11 cellular contexts compared by ENCODE assay signal in the genomic region with DNA sequence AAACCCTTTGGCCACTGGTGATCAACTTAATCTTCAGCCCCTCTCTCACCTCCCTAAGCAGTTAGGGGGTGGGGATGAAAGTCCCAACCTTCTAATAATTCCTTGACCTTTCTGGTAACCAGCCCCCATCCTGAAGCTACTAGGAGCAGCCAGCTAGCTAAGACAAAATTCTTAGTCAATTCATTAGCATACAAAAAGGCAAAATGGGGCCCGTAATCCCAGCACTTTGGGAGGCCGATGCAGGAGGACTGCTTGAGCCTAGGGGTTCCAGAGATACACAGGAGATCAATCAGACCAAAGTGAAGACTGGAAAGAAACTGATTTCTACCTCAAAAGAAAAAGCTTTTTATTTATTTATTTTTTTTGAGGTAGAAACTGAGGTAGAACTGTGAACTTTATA. TPM values are rescaled to one million over a fixed set of nuclear protein-coding genes. Genes with fewer than 3 reads are reported as not detected.
DNase-seq lines count a peak whose midpoint lies in the region; ATAC-seq and TF ChIP-seq lines count a peak whose summit lies in the region.
"Had no signal": no experiment of that assay in that cellular context is flagged by ENCODE, and none has a peak within 500 bp of the region (broad histone marks: within the 10 kb centered on the region; RNA-seq: fewer than 3 reads in every experiment).

No MANE protein-coding gene starts in this region.

- DNase-seq in stimulated activated naive CD8-positive, alpha-beta T cell treated with anti-CD3 and anti-CD28 coated beads, Interleukin-15, Interleukin-2, amounts not matched to agents 100 U/mL and 50 U/mL, for 24 hours, result no peak
- DNase-seq in activated CD8-positive, alpha-beta T cell treated with anti-CD3 and anti-CD28 coated beads, Interleukin-2, amount 10 ng/mL, durations not matched to agents 7 days and 5 days, result no peak
- DNase-seq in omental fat pad (ENCODE audit: low spot score), result no peak
- no peak for DNase-seq in middle frontal gyrus (ENCODE audit: extremely low spot score, low spot score)
- DNase-seq in HuH-7.5 (ENCODE audit: low spot score), result no peak
- DNase-seq in DMS114 treated with DMSO at 0.1 percent for 48 hours (lab: John Stamatoyannopoulos, UW; ENCODE audit: unreplicated experiment), result no peak
- DNase-seq: heart left ventricle had no signal

- no peak for TF ChIP-seq CTCF in omental fat pad (IDR thresholded peaks at IDR 0.05)

- no peaks in the 10 kb centered on the region for H3K9me3 Mint-ChIP-seq in stimulated activated naive CD8-positive, alpha-beta T cell treated with anti-CD3 and anti-CD28 coated beads, Interleukin-15, Interleukin-2, amounts not matched to agents 100 ng/mL and 50 ng/mL, for 24 hours
- no peaks in the 10 kb centered on the region for H3K9me3 Mint-ChIP-seq in activated CD8-positive, alpha-beta T cell treated with anti-CD3 and anti-CD28 coated beads, Interleukin-2, amount 10 ng/mL, durations not matched to agents 7 days and 5 days (ENCODE audit: insufficient read depth)

- H3K36me3 Mint-ChIP-seq in stimulated activated naive CD8-positive, alpha-beta T cell treated with anti-CD3 and anti-CD28 coated beads, Interleukin-15, Interleukin-2, amounts not matched to agents 100 ng/mL and 50 ng/mL, for 24 hours (ENCODE audit: low read depth), result peaks cover 37% of the 10 kb centered on the region
- H3K36me3 Mint-ChIP-seq in activated CD8-positive, alpha-beta T cell treated with anti-CD3 and anti-CD28 coated beads, Interleukin-2, amount 10 ng/mL, durations not matched to agents 7 days and 5 days (ENCODE audit: low read depth), result peaks cover 35% of the 10 kb centered on the region

- H3K4me3 Mint-ChIP-seq in stimulated activated naive CD8-positive, alpha-beta T cell treated with anti-CD3 and anti-CD28 coated beads, Interleukin-15, Interleukin-2, amounts not matched to agents 100 ng/mL and 50 ng/mL, for 24 hours, result peak overlapping the region; percentile 99
- H3K4me3 Mint-ChIP-seq in activated CD8-positive, alpha-beta T cell treated with anti-CD3 and anti-CD28 coated beads, Interleukin-2, amount 10 ng/mL, durations not matched to agents 7 days and 5 days, result peak overlapping the region; percentile 56

- H3K27ac ChIP-seq in iPS-18a (ENCODE audit: low read length), result no peak overlapping the region
- H3K27ac ChIP-seq: C4-2B, SJSA1 had no signal

- no peak for ATAC-seq in stimulated activated naive CD8-positive, alpha-beta T cell treated with anti-CD3 and anti-CD28 coated beads, Interleukin-15, Interleukin-2, amounts not matched to agents 100 U/mL and 50 U/mL, for 24 hours
- no peak for ATAC-seq in activated CD8-positive, alpha-beta T cell treated with anti-CD3 and anti-CD28 coated beads, Interleukin-2, amount 10 ng/mL, durations not matched to agents 7 days and 5 days
- ATAC-seq in omental fat pad (ENCODE audit: low FRiP score), result no peak
- ATAC-seq: heart left ventricle had no signal

- no peaks in the 10 kb centered on the region for H3K36me3 ChIP-seq in iPS-18a (ENCODE audit: control insufficient read depth, low read depth, low read length)
- H3K36me3 ChIP-seq: heart left ventricle had no signal

- POLR2A ChIA-PET in activated CD8-positive, alpha-beta T cell treated with anti-CD3 and anti-CD28 coated beads, Interleukin-2, amount 10 ng/mL, durations not matched to agents 7 days and 5 days (lab: Charles Lee), result no interaction called here

- no peaks in the 10 kb centered on the region for H3K27me3 ChIP-seq in iPS-18a (ENCODE audit: control insufficient read depth, insufficient read depth, low read length)
- H3K27me3 ChIP-seq: heart left ventricle, SJSA1 had no signal

- CTCF ChIA-PET in activated CD8-positive, alpha-beta T cell treated with anti-CD3 and anti-CD28 coated beads, Interleukin-2, amount 10 ng/mL, durations not matched to agents 7 days and 5 days (lab: Charles Lee), result interaction anchor here (1.2 to 1.4 kb wide), 2 partner anchors 35 to 216 kb away, joined by 3 read pairs; no protein-coding TSS in a partner anchor

- peaks cover 51% of the 10 kb centered on the region for H3K4me1 ChIP-seq in iPS-18a (ENCODE audit: control insufficient read depth, low read depth, low read length)

- no peak overlapping the region for H3K27ac Mint-ChIP-seq in stimulated activated naive CD8-positive, alpha-beta T cell treated with anti-CD3 and anti-CD28 coated beads, Interleukin-15, Interleukin-2, amounts not matched to agents 100 ng/mL and 50 ng/mL, for 24 hours
- no peak overlapping the region for H3K27ac Mint-ChIP-seq in activated CD8-positive, alpha-beta T cell treated with anti-CD3 and anti-CD28 coated beads, Interleukin-2, amount 10 ng/mL, durations not matched to agents 7 days and 5 days

- no peaks in the 10 kb centered on the region for H3K9me3 ChIP-seq in iPS-18a (ENCODE audit: control insufficient read depth, low read depth, low read length)
- H3K9me3 ChIP-seq: heart left ventricle, SJSA1 had no signal

- H3K27me3 Mint-ChIP-seq in stimulated activated naive CD8-positive, alpha-beta T cell treated with anti-CD3 and anti-CD28 coated beads, Interleukin-15, Interleukin-2, amounts not matched to agents 100 ng/mL and 50 ng/mL, for 24 hours, result peaks cover 4% of the 10 kb centered on the region
- no peaks in the 10 kb centered on the region for H3K27me3 Mint-ChIP-seq in activated CD8-positive, alpha-beta T cell treated with anti-CD3 and anti-CD28 coated beads, Interleukin-2, amount 10 ng/mL, durations not matched to agents 7 days and 5 days (ENCODE audit: low read depth)

- H3K4me1 Mint-ChIP-seq in stimulated activated naive CD8-positive, alpha-beta T cell treated with anti-CD3 and anti-CD28 coated beads, Interleukin-15, Interleukin-2, amounts not matched to agents 100 ng/mL and 50 ng/mL, for 24 hours (ENCODE audit: low read depth), result peaks cover 71% of the 10 kb centered on the region
- peaks cover 46% of the 10 kb centered on the region for H3K4me1 Mint-ChIP-seq in activated CD8-positive, alpha-beta T cell treated with anti-CD3 and anti-CD28 coated beads, Interleukin-2, amount 10 ng/mL, durations not matched to agents 7 days and 5 days (ENCODE audit: low read depth)

- peak overlapping the region; percentile 73 for H3K4me3 ChIP-seq in iPS-18a (ENCODE audit: low read length)

- no peak overlapping the region for H3K9ac ChIP-seq in iPS-18a (ENCODE audit: low read length)

RNA-seq across cellular contexts. Expression of a gene that starts 1.8 kb away (rescaled TPM):
- 10 to 100 TPM; 61.8 to 66.1 TPM for total RNA-seq in activated CD8-positive, alpha-beta T cell treated with anti-CD3 and anti-CD28 coated beads, Interleukin-2, amount 10 ng/mL, durations not matched to agents 7 days and 5 days
- 10 to 100 TPM; 20.1 to 44.8 (median 25.9) TPM for total RNA-seq in omental fat pad
